In genomic region chr10:127449491-127449890, GRCh38 we compare ENCODE assay signal across 22 cellular contexts.
DNase-seq lines count a peak whose midpoint lies in the region; ATAC-seq and TF ChIP-seq lines count a peak whose summit lies in the region.
"Had no signal": no experiment of that assay in that cellular context is flagged by ENCODE, and none has a peak within 500 bp of the region (broad histone marks: within the 10 kb centered on the region; RNA-seq: fewer than 3 reads in every experiment).

No MANE protein-coding gene starts in this region.

- H3K4me3 Mint-ChIP-seq in mesothelial cell of epicardium, result no peak overlapping the region
- H3K4me3 Mint-ChIP-seq: CD4-positive, CD25-positive, alpha-beta regulatory T cell; H9; HFFc6; T-cell had no signal

- H3K27me3 Mint-ChIP-seq in mesothelial cell of epicardium (ENCODE audit: low read depth), result no peaks in the 10 kb centered on the region
- H3K27me3 Mint-ChIP-seq: CD4-positive, CD25-positive, alpha-beta regulatory T cell; T-cell had no signal

- no peak overlapping the region for H3K27ac Mint-ChIP-seq in mesothelial cell of epicardium
- H3K27ac Mint-ChIP-seq: CD4-positive, CD25-positive, alpha-beta regulatory T cell; H9; HFFc6; T-cell had no signal

- H3K4me1 Mint-ChIP-seq in mesothelial cell of epicardium, result no peaks in the 10 kb centered on the region
- H3K4me1 Mint-ChIP-seq: CD4-positive, CD25-positive, alpha-beta regulatory T cell; T-cell had no signal

- H3K36me3 Mint-ChIP-seq in mesothelial cell of epicardium, result peaks cover 35% of the 10 kb centered on the region
- H3K36me3 Mint-ChIP-seq: CD4-positive, CD25-positive, alpha-beta regulatory T cell; T-cell had no signal

- ATAC-seq in GM18498 (IDR thresholded peaks at IDR 0.05; ENCODE audit: unreplicated experiment), result no peak
- ATAC-seq: GM12878, T-cell had no signal

- no peak for TF ChIP-seq CTCF in mesothelial cell of epicardium (IDR thresholded peaks at IDR 0.05; ENCODE audit: unreplicated experiment)

- DNase-seq in NCI-H510A treated with DMSO at 0.1 percent for 48 hours (lab: John Stamatoyannopoulos, UW) (peak; percentile 22), NCI-H510A (lab: John Stamatoyannopoulos, UW) (no peak), NCI-H146 (lab: John Stamatoyannopoulos, UW) (peak; percentile 44), NCI-H82 (lab: John Stamatoyannopoulos, UW) (peak; percentile 76), mesenteric fat pad (ENCODE audit: low spot score) (peak; percentile 30), mesothelial cell of epicardium (ENCODE audit: low spot score in 2 of 2, unreplicated experiment in 2 of 2) (no peak)
- DNase-seq: CD4-positive, CD25-positive, alpha-beta regulatory T cell; COR-L47; DND-41; GM23248; H9; HFFc6; Kasumi-1; NCI-H1694 treated with DMSO at 0.1 percent for 48 hours; NCI-H2107; NCI-H446; NCI-H69; OCI-M1; SJCRH30; T-cell had no signal

- H3K9me3 Mint-ChIP-seq in mesothelial cell of epicardium, result no peaks in the 10 kb centered on the region
- H3K9me3 Mint-ChIP-seq: H9, HFFc6, T-cell had no signal

Comparison
In these comparisons a context has a peak if more than half of its experiments do, and no peak if none do; other contexts are left out.
1. DNase-seq: peak in NCI-H510A treated with DMSO at 0.1 percent for 48 hours (single experiment), NCI-H146 (single experiment), NCI-H82 (single experiment) and mesenteric fat pad (single experiment); none in NCI-H510A (single experiment) and mesothelial cell of epicardium (0 of 2).